Comparison of ENCODE assay signal across 8 cellular contexts in the genomic region with DNA sequence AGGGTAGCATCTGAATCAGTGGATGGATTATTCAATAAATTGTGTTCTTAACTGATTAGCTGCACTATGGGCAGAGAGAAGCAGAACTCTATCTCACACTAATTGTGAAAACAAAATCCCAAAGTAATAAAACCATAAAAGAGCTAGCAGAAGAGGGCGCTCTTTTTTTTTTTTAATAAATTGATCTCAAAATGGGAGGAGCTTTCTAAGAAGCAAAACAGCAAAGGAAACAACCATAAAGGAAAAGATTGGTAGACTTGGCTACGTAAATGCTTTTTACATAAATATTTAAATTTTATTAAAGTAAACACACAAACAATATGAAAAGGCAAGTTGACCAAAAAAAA. TPM values are rescaled to one million over a fixed set of nuclear protein-coding genes. Genes with fewer than 3 reads are reported as not detected.
A peak's percentile ranks its signal among the peaks of the same experiment; 100 is the strongest.
DNase-seq lines count a peak whose midpoint lies in the region; ATAC-seq and TF ChIP-seq lines count a peak whose summit lies in the region.

No MANE protein-coding gene starts in this region.

- H3K27ac ChIP-seq in BLaER1 (no peak overlapping the region; the same call in 1 of the 2 replicates), GM23248 (no peak overlapping the region), OCI-LY7 (ENCODE audit: low read depth, low read length, poor library complexity, severe bottlenecking) (peak overlapping the region; percentile 60), coronary artery (peak overlapping the region; percentile 82 to 91), aorta (ENCODE audit: low read depth in 1 of 2, low read length in 2 of 2) (no peak overlapping the region)

- H3K27me3 ChIP-seq in BLaER1 = no peaks in the 10 kb centered on the region
- H3K27me3 ChIP-seq in GM23248 (replicated peaks; ENCODE audit: insufficient read depth) = no peaks in the 10 kb centered on the region
- H3K27me3 ChIP-seq in aorta (ENCODE audit: control insufficient read depth in 1 of 2, insufficient read depth in 2 of 2, low read length in 1 of 2) = no peaks in the 10 kb centered on the region

- H3K4me3 Mint-ChIP-seq in osteocyte (ENCODE audit: unreplicated experiment) = no peak overlapping the region

- DNase-seq in GM23248 (peak; percentile 69), OCI-LY7 (ENCODE audit: low spot score) (peak; percentile 62), coronary artery (ENCODE audit: low spot score) (no peak), osteocyte (ENCODE audit: extremely low spot score, unreplicated experiment) (no peak), aorta (no peak)

- H3K36me3 ChIP-seq in BLaER1 = 0 out of 2 replicates have a peak, but pooled peaks cover 5% of the 10 kb centered on the region
- no peaks in the 10 kb centered on the region for H3K36me3 ChIP-seq in GM23248 (ENCODE audit: low read depth)
- no peaks in the 10 kb centered on the region for H3K36me3 ChIP-seq in OCI-LY7 (ENCODE audit: insufficient read depth, low read length)
- no peaks in the 10 kb centered on the region for H3K36me3 ChIP-seq in aorta (ENCODE audit: control insufficient read depth in 1 of 2, insufficient read depth in 2 of 2, low read length in 1 of 2)

- H3K9ac ChIP-seq in BLaER1 (no peak overlapping the region), GM23248 (peak overlapping the region; percentile 34)

- TF ChIP-seq CTCF in OCI-LY7 (conservative IDR thresholded peaks at IDR 0.05; ENCODE audit: low read length) (peak; percentile 76), coronary artery (IDR thresholded peaks at IDR 0.05) (no peak), osteocyte (IDR thresholded peaks at IDR 0.05) (peak; percentile 60)

- intact Hi-C loops in OCI-LY7 (cut with micrococcal nuclease; ENCODE audit: unreplicated experiment) = loop anchor here (2.0 to 10.0 kb wide), 5 partner anchors 127 to 311 kb away; a partner anchor contains a TSS
- intact Hi-C loops in aorta (cut with DNase I) = loop anchor here in 1 of 2 donors (10.0 kb wide), 1 partner anchor 161 kb away; no protein-coding TSS in a partner anchor

- POLR2A ChIA-PET in OCI-LY7 (lab: Charles Lee) = interaction anchor here (0.6 to 1.8 kb wide), 12 partner anchors 13 to 470 kb away, joined by 3 to 6 read pairs (median 4); a partner anchor contains a TSS

- H3K9me3 ChIP-seq in BLaER1 = no peaks in the 10 kb centered on the region
- H3K9me3 ChIP-seq in GM23248 (ENCODE audit: low read depth) = no peaks in the 10 kb centered on the region
- H3K9me3 ChIP-seq in OCI-LY7 (ENCODE audit: low read length) = no peaks in the 10 kb centered on the region
- H3K9me3 ChIP-seq in aorta (ENCODE audit: control insufficient read depth, low read length) = no peaks in the 10 kb centered on the region

- H3K4me3 ChIP-seq in BLaER1 (no peak overlapping the region), GM23248 (peak overlapping the region; percentile 46; the same call in 1 of the 2 replicates), OCI-LY7 (ENCODE audit: low read depth, low read length, poor library complexity, severe bottlenecking) (no peak overlapping the region), coronary artery (no peak overlapping the region), aorta (ENCODE audit: low read length in 2 of 2) (no peak overlapping the region)

- peaks cover 19% of the 10 kb centered on the region for H3F3A ChIP-seq in GM23248 (ENCODE audit: insufficient read depth)

- peaks cover 32% of the 10 kb centered on the region for H3K4me1 Mint-ChIP-seq in osteocyte (ENCODE audit: unreplicated experiment)

- no peaks in the 10 kb centered on the region for H3K9me2 ChIP-seq in GM23248 (ENCODE audit: insufficient read depth)
- no peaks in the 10 kb centered on the region for H3K9me2 ChIP-seq in OCI-LY7 (ENCODE audit: insufficient read depth, low read length)

- H4K20me1 ChIP-seq in BLaER1 (no peaks in the 10 kb centered on the region), GM23248 (ENCODE audit: insufficient read depth) (no peaks in the 10 kb centered on the region), OCI-LY7 (ENCODE audit: insufficient read depth, low read length) (no peaks in the 10 kb centered on the region)

- H3K4me2 ChIP-seq in BLaER1 = peak overlapping the region; percentile 89
- H3K4me2 ChIP-seq in GM23248 (ENCODE audit: unreplicated experiment) = peak overlapping the region; percentile 70
- peak overlapping the region; percentile 61 for H3K4me2 ChIP-seq in OCI-LY7 (ENCODE audit: low read length)

- H3K27me3 Mint-ChIP-seq in osteocyte (ENCODE audit: unreplicated experiment) = no peaks in the 10 kb centered on the region

- H2AFZ ChIP-seq in GM23248 (peak overlapping the region; percentile 92), OCI-LY7 (ENCODE audit: low read length) (peak overlapping the region; percentile 98)

- no peak overlapping the region for H3K27ac Mint-ChIP-seq in osteocyte (ENCODE audit: unreplicated experiment)

- 0% methylated on average over 2 of the region's 2 CpGs for WGBS in GM23248 (ENCODE audit: low coverage in 1 of 2, low lambda C conversion rate in 2 of 2, missing lambda C conversion rate in 2 of 2), 2 experiments
- 26 to 27% methylated on average over 2 of the region's 2 CpGs for WGBS in aorta, 2 donors

- CTCF ChIA-PET in OCI-LY7 (lab: Charles Lee; ENCODE audit: unreplicated experiment) = interaction anchor here (0.9 to 2.2 kb wide), 2 partner anchors 289 to 290 kb away, joined by 3 to 11 read pairs; no protein-coding TSS in a partner anchor

- in situ Hi-C loops in GM23248 (cut with MboI) = loop anchor here (10.0 kb wide), 1 partner anchor 289 kb away; no protein-coding TSS in a partner anchor

- H3K4me1 ChIP-seq in BLaER1 (peaks cover 49% of the 10 kb centered on the region), GM23248 (ENCODE audit: insufficient read depth) (peaks cover 10% of the 10 kb centered on the region), OCI-LY7 (ENCODE audit: insufficient read depth, low read length, poor library complexity, severe bottlenecking) (peaks cover 41% of the 10 kb centered on the region), aorta (ENCODE audit: control insufficient read depth in 1 of 2, insufficient read depth in 2 of 2, low read length in 2 of 2) (peaks cover 3 to 12% of the 10 kb centered on the region in 2 donors)

- no peaks in the 10 kb centered on the region for H3K9me3 Mint-ChIP-seq in osteocyte (ENCODE audit: unreplicated experiment)

- BruUV-seq in OCI-LY7 (replicated peaks; lab: Mats Ljungman, UMichigan) = no TSS peak

- peaks cover 4% of the 10 kb centered on the region for H3K36me3 Mint-ChIP-seq in osteocyte (ENCODE audit: unreplicated experiment)

- no peak for ATAC-seq in HG02678 (IDR thresholded peaks at IDR 0.05; ENCODE audit: unreplicated experiment)
- ATAC-seq in HG02642 (IDR thresholded peaks at IDR 0.05; ENCODE audit: poor library complexity, unreplicated experiment) = no peak
- no peak for ATAC-seq in aorta (ENCODE audit: low FRiP score)

- H3K79me2 ChIP-seq in GM23248 (ENCODE audit: insufficient read depth) (peaks cover 27% of the 10 kb centered on the region), OCI-LY7 (ENCODE audit: insufficient read depth, low read depth, low read length) (peaks cover 29% of the 10 kb centered on the region; the same call in 1 of the 2 replicates)

RNA-seq across cellular contexts. Expression of a gene that starts 1.5 kb away (rescaled TPM):
- total RNA-seq in GM23248 (2014; rRNA removed; shearing (Covaris generic)) = 51.8 and 103 TPM in 2 replicates
- polyA plus RNA-seq in GM23248 (2016; fragmentation: Nextera tagmentation; extraction: Ambion mirVana) (55.8 and 58.4 TPM in 2 replicates), aorta (100 to 1,000 TPM in 1 of 2 donors, 10 to 100 TPM in 1; 69.6 to 245 TPM)
- total RNA-seq in OCI-LY7 (2014; rRNA removed; shearing (Covaris generic)) = 38.2 and 48.3 TPM in 2 replicates
- total RNA-seq in OCI-LY7 (2022) (47.1 and 50.2 TPM in 2 replicates), osteocyte (44.9 and 46.9 TPM in 2 replicates), aorta (10 to 100 TPM; 49.7 to 56.1 TPM)

RNA-seq across cellular contexts. Expression of a gene that starts 6.7 kb away (rescaled TPM):
- total RNA-seq in GM23248 (2014; rRNA removed; shearing (Covaris generic)) = 47.7 and 55.0 TPM in 2 replicates
- polyA plus RNA-seq in GM23248 (2016; fragmentation: Nextera tagmentation; extraction: Ambion mirVana) = 46.3 and 49.6 TPM in 2 replicates
- 34.1 and 39.5 TPM in 2 replicates for total RNA-seq in OCI-LY7 (2014; rRNA removed; shearing (Covaris generic))
- 40.3 and 42.9 TPM in 2 replicates for total RNA-seq in OCI-LY7 (2022)
- total RNA-seq in osteocyte = 42.1 and 43.0 TPM in 2 replicates
- total RNA-seq in aorta = 10 to 100 TPM; 58.8 to 61.6 TPM
- polyA plus RNA-seq in aorta = 10 to 100 TPM; 27.1 to 67.7 TPM

Comparison
In these comparisons a context has a peak if more than half of its experiments do, and no peak if none do; other contexts are left out.
1. H3K27ac ChIP-seq: peak in OCI-LY7 (single experiment) and coronary artery (2 of 2); none in BLaER1 (single experiment), GM23248 (single experiment) and aorta (0 of 2).
2. DNase-seq: peak in GM23248 (single experiment) and OCI-LY7 (single experiment); none in coronary artery (single experiment), osteocyte (single experiment) and aorta (0 of 2).
3. Peak in every context shown above with its lines, with median percentiles within 50 percentile points of each other: H3K4me2 ChIP-seq.